In the genomic region with DNA sequence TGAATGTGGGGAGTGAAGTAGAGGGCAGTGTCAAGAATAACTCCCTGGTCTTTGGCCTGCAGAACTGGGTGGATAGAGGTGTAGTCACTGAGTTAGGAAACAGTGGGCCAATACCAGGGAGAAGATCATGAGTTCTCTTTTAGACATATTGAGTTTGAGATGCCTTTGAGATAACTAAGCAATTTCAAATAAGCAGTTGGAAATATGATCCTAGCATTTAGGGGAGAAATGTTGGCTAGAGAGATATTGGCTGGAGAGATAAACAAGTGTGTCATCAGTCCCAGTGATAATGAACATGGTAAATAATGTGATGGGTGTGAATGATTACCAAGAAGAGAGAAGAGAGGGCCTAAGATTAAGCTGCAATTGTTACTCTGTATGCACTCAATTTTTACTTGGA, we compare ENCODE assay signal across 16 cellular contexts. TPM values are rescaled to one million over a fixed set of nuclear protein-coding genes. Genes with fewer than 3 reads are reported as not detected.
DNase-seq lines count a peak whose midpoint lies in the region; ATAC-seq, FAIRE-seq and TF ChIP-seq lines count a peak whose summit lies in the region.
"Had no signal": no experiment of that assay in that cellular context is flagged by ENCODE, and none has a peak within 500 bp of the region (broad histone marks: within the 10 kb centered on the region; RNA-seq: fewer than 3 reads in every experiment).

No MANE protein-coding gene starts in this region.

- H3K9me1 ChIP-seq in IMR-90 (ENCODE audit: insufficient read depth, low read length) (no peaks in the 10 kb centered on the region), K562 (ENCODE audit: control insufficient read depth, insufficient read depth, low read length) (no peaks in the 10 kb centered on the region)

- peak; percentile 51 for ATAC-seq in IMR-90 (ENCODE audit: low read depth)
- ATAC-seq in K562: peak; percentile 33; the same call in 1 of the 3 replicates

- intact Hi-C loops in IMR-90 (cut with micrococcal nuclease): no loop called here
- intact Hi-C loops in K562 (cut with micrococcal nuclease): no loop called here
- intact Hi-C loops in thyroid gland (cut with DNase I): no loop called here

- H3K4ac ChIP-seq in IMR-90 (ENCODE audit: low read depth, low read length): no peak overlapping the region

- H2BK5ac ChIP-seq in IMR-90 (ENCODE audit: low read depth, low read length, poor library complexity, severe bottlenecking): no peak overlapping the region

- H3K4me1 ChIP-seq in IMR-90 (ENCODE audit: control insufficient read depth, insufficient read depth, low read length): peaks cover 2% of the 10 kb centered on the region; the same call in 1 of the 2 replicates
- peaks cover 3 to 15% of the 10 kb centered on the region in 2 experiments for H3K4me1 ChIP-seq in K562 (replicated peaks in 1 of 2; ENCODE audit: control insufficient read depth in 2 of 2, insufficient read depth in 2 of 2, low read length in 2 of 2)
- H3K4me1 ChIP-seq in thyroid gland: no peaks in the 10 kb centered on the region

- H3K4me2 ChIP-seq in IMR-90 (ENCODE audit: low read depth, low read length) (no peak overlapping the region), K562 (ENCODE audit: insufficient read depth, low read length) (peak overlapping the region; percentile 29; the same call in 1 of the 2 replicates)

- no peaks in the 10 kb centered on the region for H3K79me1 ChIP-seq in IMR-90 (ENCODE audit: low read depth in 1 of 2, low read length in 2 of 2)

- FAIRE-seq in K562 (lab: Jason Lieb, UNC): no peak
- FAIRE-seq: GM12891 had no signal

- CTCF ChIA-PET in IMR-90 (lab: Yijun Ruan, JAX): interaction anchor here (0.6 kb wide), 1 partner anchor 13 kb away, joined by 3 read pairs; no protein-coding TSS in a partner anchor
- CTCF ChIA-PET in K562 (lab: Yijun Ruan, JAX; ENCODE audit: low intra/inter-chr PET ratio): interaction anchor here (0.7 kb wide), 1 partner anchor 61 kb away, joined by 3 read pairs; no protein-coding TSS in a partner anchor
- CTCF ChIA-PET in GM10248 (lab: Yijun Ruan, JAX): no interaction called here

- H3K4me3 ChIP-seq in IMR-90 (ENCODE audit: insufficient read depth, low read depth, low read length) (no peak overlapping the region), K562 (no peak overlapping the region), thyroid gland (replicated peaks in 1 of 3) (no peak overlapping the region)
- H3K4me3 ChIP-seq: BLaER1 treated with 17β-estradiol and CSF1 and Interleukin-3, amounts not matched to agents 10 nM and 100 nM had no signal

- H3K27me3 ChIP-seq in IMR-90 (ENCODE audit: control insufficient read depth, insufficient read depth, low read length) (no peaks in the 10 kb centered on the region), K562 (ENCODE audit: control insufficient read depth in 2 of 2, insufficient read depth in 2 of 2, low read length in 2 of 2) (no peaks in the 10 kb centered on the region), thyroid gland (no peaks in the 10 kb centered on the region)

- no peak overlapping the region for H3K56ac ChIP-seq in IMR-90 (ENCODE audit: extremely low read depth, insufficient read depth, low read length)

- H4K8ac ChIP-seq in IMR-90 (ENCODE audit: low read depth in 2 of 2, low read length in 2 of 2): no peak overlapping the region

- H3K14ac ChIP-seq in IMR-90 (replicated peaks; ENCODE audit: low read depth, low read length): no peak overlapping the region

- TF ChIP-seq POLR2A in IMR-90 (IDR thresholded peaks at IDR 0.05; ENCODE audit: low read depth, low read length) (no peak), K562 (conservative IDR thresholded peaks at IDR 0.05) (no peak), thyroid gland (IDR thresholded peaks at IDR 0.05) (no peak)

- dilution Hi-C loops in IMR-90 (cut with HindIII; ENCODE audit: low sequenced_read_pairs, unreplicated experiment): no loop called here

- H3K36me3 ChIP-seq in IMR-90 (ENCODE audit: control insufficient read depth, insufficient read depth, low read length): no peaks in the 10 kb centered on the region
- H3K36me3 ChIP-seq in K562 (ENCODE audit: control insufficient read depth, insufficient read depth, low read length): no peaks in the 10 kb centered on the region
- no peaks in the 10 kb centered on the region for H3K36me3 ChIP-seq in thyroid gland
- H3K36me3 ChIP-seq: BLaER1 treated with 17β-estradiol and CSF1 and Interleukin-3, amounts not matched to agents 10 nM and 100 nM had no signal

- H3K9ac ChIP-seq in IMR-90 (ENCODE audit: low read depth, low read length) (no peak overlapping the region), K562 (ENCODE audit: insufficient read depth in 1 of 2, low read depth in 2 of 2, low read length in 2 of 2) (no peak overlapping the region)
- H3K9ac ChIP-seq: BLaER1 treated with 17β-estradiol and CSF1 and Interleukin-3, amounts not matched to agents 10 nM and 100 nM had no signal

- H2BK120ac ChIP-seq in IMR-90 (ENCODE audit: low read depth, low read length): no peak overlapping the region

- no peak for TF ChIP-seq RAD21 in IMR-90 (IDR thresholded peaks at IDR 0.05; ENCODE audit: low read length)
- no peak for TF ChIP-seq RAD21 in K562 (CRISPR knock-in tag; conservative IDR thresholded peaks at IDR 0.05 in 1 of 2, IDR thresholded peaks at IDR 0.05 in 1 of 2)

- TF ChIP-seq CTCF in IMR-90 (conservative IDR thresholded peaks at IDR 0.05; ENCODE audit: low read depth, low read length) (no peak), K562 (IDR thresholded peaks at IDR 0.05 in 2 of 3, conservative IDR thresholded peaks at IDR 0.05 in 1 of 3; ENCODE audit: insufficient read depth in 2 of 3, low read depth in 1 of 3, low read length in 3 of 3) (no peak), thyroid gland (IDR thresholded peaks at IDR 0.05) (no peak), GM10248 (IDR thresholded peaks at IDR 0.05; ENCODE audit: control extremely low read depth, extremely low read depth, low read depth, missing control alignments) (no peak)

- H4K20me1 ChIP-seq in IMR-90 (ENCODE audit: insufficient read depth, low read length) (no peaks in the 10 kb centered on the region), K562 (replicated peaks; ENCODE audit: control insufficient read depth, insufficient read depth, low read length) (no peaks in the 10 kb centered on the region)
- H4K20me1 ChIP-seq: BLaER1 treated with 17β-estradiol and CSF1 and Interleukin-3, amounts not matched to agents 10 nM and 100 nM had no signal

- H3K27ac ChIP-seq in IMR-90 (ENCODE audit: insufficient read depth, low read length): no peak overlapping the region
- H3K27ac ChIP-seq in K562 (ENCODE audit: extremely low read depth, low read depth, low read length): no peak overlapping the region
- H3K27ac ChIP-seq in thyroid gland: no peak overlapping the region
- H3K27ac ChIP-seq: BLaER1 treated with 17β-estradiol and CSF1 and Interleukin-3, amounts not matched to agents 10 nM and 100 nM had no signal

- H4K91ac ChIP-seq in IMR-90 (ENCODE audit: insufficient read depth, low read depth, low read length): no peak overlapping the region

- in situ Hi-C loops in IMR-90 (cut with MboI; ENCODE audit: low sequenced_read_pairs) (no loop called here), K562 (cut with MboI) (no loop called here)

- no TSS peak for BruUV-seq in IMR-90 (replicated peaks; lab: Mats Ljungman, UMichigan)
- no TSS peak for BruUV-seq in K562 (replicated peaks; lab: Mats Ljungman, UMichigan)

- H2BK20ac ChIP-seq in IMR-90 (ENCODE audit: low read depth, low read length): no peak overlapping the region

- H3K23ac ChIP-seq in IMR-90 (ENCODE audit: low read depth, low read length): no peak overlapping the region

- peak; percentile 16 for DNase-seq in ELR (ENCODE audit: low read depth)
- DNase-seq in IMR-90: peak; percentile 33
- DNase-seq in K562 (ENCODE audit: extremely low read depth in 1 of 4, low spot score in 3 of 4): peak in 1 of 4 experiments; percentile 8
- DNase-seq in iris pigment epithelial cell (ENCODE audit: low read depth): peak; percentile 47
- DNase-seq in CD1c-positive myeloid dendritic cell (ENCODE audit: extremely low spot score): no peak
- no peak for DNase-seq in thyroid gland
- DNase-seq in GM10248 (ENCODE audit: extremely low spot score): no peak
- DNase-seq: ACHN; Calu3; CD4-positive, alpha-beta T cell; DMS 273 treated with DMSO at 0.1 percent for 48 hours; GOT3; H9; HFFc6 had no signal

- POLR2A ChIA-PET in IMR-90 (lab: Charles Lee; ENCODE audit: unreplicated experiment): no interaction called here
- POLR2A ChIA-PET in K562 (lab: Yijun Ruan, JAX): no interaction called here
- POLR2A ChIA-PET in GM10248 (lab: Yijun Ruan, JAX): no interaction called here

- TF ChIP-seq EP300 in K562 (IDR thresholded peaks at IDR 0.05; ENCODE audit: low read length): peak; percentile 79

- no peak overlapping the region for H2AK5ac ChIP-seq in IMR-90 (ENCODE audit: low read depth, low read length)

- H2AK9ac ChIP-seq in IMR-90 (replicated peaks; ENCODE audit: low read depth, low read length, poor library complexity): no peak overlapping the region

- no peak overlapping the region for H2BK15ac ChIP-seq in IMR-90 (ENCODE audit: low read depth, low read length)

- H2AFZ ChIP-seq in IMR-90 (replicated peaks; ENCODE audit: low read length, poor library complexity) (no peak overlapping the region), K562 (ENCODE audit: low read depth, low read length) (no peak overlapping the region; the same call in 1 of the 2 replicates)

- H3K9me3 ChIP-seq in IMR-90 (ENCODE audit: control insufficient read depth, insufficient read depth, low read length): no peaks in the 10 kb centered on the region
- no peaks in the 10 kb centered on the region for H3K9me3 ChIP-seq in K562 (replicated peaks; ENCODE audit: control insufficient read depth, insufficient read depth, low read depth, low read length)
- H3K9me3 ChIP-seq in thyroid gland: no peaks in the 10 kb centered on the region

- H4K5ac ChIP-seq in IMR-90 (ENCODE audit: low read depth, low read length): no peak overlapping the region

- no peaks in the 10 kb centered on the region for H3K79me2 ChIP-seq in K562 (ENCODE audit: control insufficient read depth, insufficient read depth, low read length)

- H3K18ac ChIP-seq in IMR-90 (ENCODE audit: low read depth, low read length): no peak overlapping the region

RNA-seq across cellular contexts. Expression of gene PHF6, which starts 8.4 kb away (rescaled TPM):
- total RNA-seq in IMR-90 (2012; rRNA removed) (22.0 and 34.4 TPM in 2 replicates), K562 (2014; rRNA removed) (32.6 and 36.0 TPM in 2 replicates), K562 (2014; rRNA removed; fragmentation: Illumina TruSeq; extraction: Trizol) (47.7 and 54.4 TPM in 2 replicates), K562 (2015; rRNA removed; fragmentation: Illumina TruSeq; extraction: Trizol) (38.9 and 41.8 TPM in 2 replicates), K562 (2021) (57.6 and 62.2 TPM in 2 replicates), thyroid gland (10 to 100 TPM; 19.6 to 31.8 (median 21.2) TPM)
- polyA plus RNA-seq in IMR-90 (2012; rRNA removed) (5.3 and 8.1 TPM in 2 replicates), K562 (2011; rRNA removed) (37.0 and 48.7 TPM in 2 replicates), K562 (2014; fragmentation: Illumina TruSeq; extraction: Trizol) (48.1 and 62.2 TPM in 2 replicates), K562 (2014; fragmentation: Nextera tagmentation; extraction: Ambion mirVana) (10 to 100 TPM; 41.2 to 54.8 TPM), K562 (2014; rRNA removed) (33.6 and 42.2 TPM in 2 replicates)
- 0.66 and 0.77 TPM in 2 replicates for polyA plus RNA-seq in IMR-90 (2012; cell fraction: cytosol; rRNA removed)
- 0.37 and 5.9 TPM in 2 replicates for polyA plus RNA-seq in IMR-90 (2012; cell fraction: nucleus; rRNA removed; ENCODE audit: low replicate concordance)
- 12.4 and 37.2 TPM in 2 replicates for total RNA-seq in K562 (2011; cell fraction: chromatin; rRNA removed; ENCODE audit: low replicate concordance)
- 5.7 and 7.8 TPM in 2 replicates for total RNA-seq in K562 (2011; cell fraction: nucleolus; rRNA removed)
- 20.0 and 41.1 TPM in 2 replicates for total RNA-seq in K562 (2011; cell fraction: nucleoplasm; rRNA removed)
- polyA plus RNA-seq in K562 (2011; cell fraction: cytosol; rRNA removed): 4.7 and 14.3 TPM in 2 replicates
- polyA plus RNA-seq in K562 (2011; cell fraction: nucleus; rRNA removed): 14.9 and 22.9 TPM in 2 replicates
- polyA plus RNA-seq in K562 (2012): 36.2 and 36.6 TPM in 2 replicates
- polyA minus RNA-seq in K562 (2011; rRNA and poly(A)+ RNA removed): 68.9 and 86.2 TPM in 2 replicates
- polyA minus RNA-seq in K562 (2011; cell fraction: cytosol; rRNA and poly(A)+ RNA removed): 24.2 and 25.9 TPM in 2 replicates
- 9.3 and 20.1 TPM in 2 replicates for polyA minus RNA-seq in K562 (2011; cell fraction: nucleus; rRNA and poly(A)+ RNA removed)

Comparison
In these comparisons a context has a peak if more than half of its experiments do, and no peak if none do; other contexts are left out.
1. DNase-seq: peak in ELR (single experiment), IMR-90 (single experiment) and iris pigment epithelial cell (single experiment); none in CD1c-positive myeloid dendritic cell (single experiment), thyroid gland (0 of 2) and GM10248 (single experiment).